1 cellular context compared by ENCODE assay signal in genomic region chr5:159330131-159330530, GRCh38.
TF ChIP-seq lines count a peak whose summit lies in the region.

IL12B (minus strand) TSS chr5:159330487; CDS start chr5:159326782, 3,705 bp downstream.

TF ChIP-seq in SK-N-SH, 30 proteins besides CTCF, POLR2A, EP300 and RAD21 (continued from another document):
- TF ChIP-seq, protein P1, sequence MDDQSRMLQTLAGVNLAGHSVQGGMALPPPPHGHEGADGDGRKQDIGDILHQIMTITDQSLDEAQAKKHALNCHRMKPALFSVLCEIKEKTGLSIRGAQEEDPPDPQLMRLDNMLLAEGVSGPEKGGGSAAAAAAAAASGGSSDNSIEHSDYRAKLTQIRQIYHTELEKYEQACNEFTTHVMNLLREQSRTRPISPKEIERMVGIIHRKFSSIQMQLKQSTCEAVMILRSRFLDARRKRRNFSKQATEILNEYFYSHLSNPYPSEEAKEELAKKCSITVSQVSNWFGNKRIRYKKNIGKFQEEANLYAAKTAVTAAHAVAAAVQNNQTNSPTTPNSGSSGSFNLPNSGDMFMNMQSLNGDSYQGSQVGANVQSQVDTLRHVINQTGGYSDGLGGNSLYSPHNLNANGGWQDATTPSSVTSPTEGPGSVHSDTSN (IDR thresholded peaks at IDR 0.05) = no peak
- no peak for TF ChIP-seq POLR2AphosphoS5 (IDR thresholded peaks at IDR 0.05; ENCODE audit: low read depth, low read length)
